8 cellular contexts compared by ENCODE assay signal in genomic region chr6:19805146-19805515, GRCh38. TPM values are rescaled to one million over a fixed set of nuclear protein-coding genes. Genes with fewer than 3 reads are reported as not detected.
DNase-seq lines count a peak whose midpoint lies in the region; ATAC-seq and TF ChIP-seq lines count a peak whose summit lies in the region.

No MANE protein-coding gene starts in this region.

- H3K9me3 ChIP-seq in BE2C, result no peaks in the 10 kb centered on the region

- H3K9me3 Mint-ChIP-seq in nephron, result no peaks in the 10 kb centered on the region

- H3K4me3 Mint-ChIP-seq in nephron, result peak overlapping the region; percentile 79 to 91 (median 82)

- no peaks in the 10 kb centered on the region for H3K27me3 ChIP-seq in BE2C

- DNase-seq in BE2C (no peak), LNCaP clone FGC (ENCODE audit: low read depth) (no peak), coronary artery (ENCODE audit: low spot score) (no peak), head of caudate nucleus (no peak), NCI-H187 treated with DMSO at 0.1 percent for 48 hours (lab: John Stamatoyannopoulos, UW) (no peak)

- peaks cover 8% of the 10 kb centered on the region for H3K4me1 ChIP-seq in BE2C

- intact Hi-C loops in head of caudate nucleus (cut with DNase I), result no loop called here

- no peaks in the 10 kb centered on the region for H3K36me3 ChIP-seq in BE2C

- peak overlapping the region; percentile 88 to 96 for H3K27ac ChIP-seq in coronary artery

- TF ChIP-seq CTCF in BE2C (IDR thresholded peaks at IDR 0.05; ENCODE audit: low read depth, low read length) (no peak), LNCaP clone FGC (IDR thresholded peaks at IDR 0.05; ENCODE audit: control insufficient read depth, extremely low read depth, insufficient read depth) (no peak), coronary artery (IDR thresholded peaks at IDR 0.05) (no peak), nephron (IDR thresholded peaks at IDR 0.05; ENCODE audit: unreplicated experiment in 3 of 3) (no peak)

- peak overlapping the region; percentile 98 to 99 (median 99) for H3K27ac Mint-ChIP-seq in nephron

- ATAC-seq in HG03354 (IDR thresholded peaks at IDR 0.05; ENCODE audit: poor library complexity, severe bottlenecking, unreplicated experiment) (no peak), GM19455 (IDR thresholded peaks at IDR 0.05; ENCODE audit: unreplicated experiment) (no peak)

- H3K36me3 Mint-ChIP-seq in nephron (ENCODE audit: low read depth), result peaks cover 13% of the 10 kb centered on the region

- H3K4me3 ChIP-seq in BE2C (ENCODE audit: low read depth, low read length), result peak overlapping the region; percentile 52
- peak overlapping the region; percentile 60 for H3K4me3 ChIP-seq in LNCaP clone FGC (ENCODE audit: low read depth, low read length)
- peak overlapping the region; percentile 72 for H3K4me3 ChIP-seq in coronary artery

- H3K4me1 Mint-ChIP-seq in nephron, result peaks cover 40% of the 10 kb centered on the region

- H3K27me3 Mint-ChIP-seq in nephron (ENCODE audit: low read depth), result no peaks in the 10 kb centered on the region

RNA-seq across cellular contexts. Expression of gene ID4, which starts 32.0 kb away (rescaled TPM):
- polyA plus RNA-seq in BE2C (2012; ENCODE audit: insufficient read depth, insufficient read length, low read depth), result 0.25 TPM
